Comparison of ENCODE assay signal across 26 cellular contexts in the genomic region with DNA sequence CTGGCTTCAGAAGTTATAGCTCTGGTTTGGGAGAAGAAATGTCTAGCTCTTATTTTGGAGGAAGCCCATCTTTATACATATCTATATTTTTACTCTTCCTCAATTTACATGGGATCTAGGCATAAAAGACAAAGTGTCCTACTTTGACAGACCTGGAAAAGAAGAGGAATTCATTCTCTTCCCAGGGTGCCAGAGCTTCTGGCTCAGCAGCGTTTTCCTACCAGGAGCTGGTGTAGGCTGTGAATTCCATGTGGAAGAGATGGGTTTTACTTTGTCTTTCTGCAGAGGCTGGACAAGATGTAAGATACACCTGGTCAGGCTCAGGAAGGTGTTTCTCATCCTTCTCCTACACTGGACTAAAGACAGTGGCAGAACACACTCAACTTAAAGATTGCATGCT. TPM values are rescaled to one million over a fixed set of nuclear protein-coding genes. Genes with fewer than 3 reads are reported as not detected.
"Had no signal": no experiment of that assay in that cellular context is flagged by ENCODE, and none has a peak within 500 bp of the region (broad histone marks: within the 10 kb centered on the region; RNA-seq: fewer than 3 reads in every experiment).

No MANE protein-coding gene starts in this region.

- DNase-seq: colonic mucosa; cortex of kidney; dermis blood vessel endothelial cell; dorsolateral prefrontal cortex; effector CD4-positive, alpha-beta T cell; effector CD8-positive, alpha-beta T cell; effector memory CD4-positive, alpha-beta T cell; effector memory CD8-positive, alpha-beta T cell; endodermal cell; erythroblast; esophagus squamous epithelium; foreskin fibroblast; foreskin keratinocyte; foreskin melanocyte; gastrocnemius medialis; glutamatergic neuron; heart left ventricle; heart right ventricle had no signal

- H3K4me1 ChIP-seq: colonic mucosa, esophagus squamous epithelium, foreskin keratinocyte, gastrocnemius medialis, gastroesophageal sphincter, heart left ventricle, heart right ventricle had no signal

- H3K4me3 ChIP-seq: colonic mucosa, coronary artery, dorsolateral prefrontal cortex, esophagus muscularis mucosa, esophagus squamous epithelium, gastrocnemius medialis, gastroesophageal sphincter, heart left ventricle, heart right ventricle had no signal

- H3K27ac ChIP-seq: colonic mucosa, coronary artery, epithelial cell of prostate, esophagus muscularis mucosa, esophagus squamous epithelium, foreskin keratinocyte, gastrocnemius medialis, gastroesophageal sphincter, heart left ventricle, heart right ventricle had no signal

- H3K27me3 ChIP-seq: colonic mucosa, dorsolateral prefrontal cortex, esophagus squamous epithelium, gastrocnemius medialis, gastroesophageal sphincter, heart left ventricle had no signal

- H3K9me3 ChIP-seq: colonic mucosa, esophagus muscularis mucosa, esophagus squamous epithelium, gastrocnemius medialis, gastroesophageal sphincter, heart left ventricle, heart right ventricle had no signal

- H3K36me3 ChIP-seq: colonic mucosa, esophagus muscularis mucosa, esophagus squamous epithelium, gastrocnemius medialis, gastroesophageal sphincter, heart left ventricle, heart right ventricle had no signal

- ATAC-seq: effector memory CD8-positive, alpha-beta T cell; esophagus mucosa; foreskin keratinocyte; gastrocnemius medialis; gastroesophageal sphincter; heart left ventricle; heart right ventricle had no signal

RNA-seq across cellular contexts. Expression of a gene that starts 50.2 kb away (rescaled TPM):
- total RNA-seq: dermis blood vessel endothelial cell, dermis microvascular lymphatic vessel endothelial cell, endothelial cell of umbilical vein, esophagus muscularis mucosa, fibroblast of lung, gastrocnemius medialis, heart left ventricle had no signal
